In the genomic region with DNA sequence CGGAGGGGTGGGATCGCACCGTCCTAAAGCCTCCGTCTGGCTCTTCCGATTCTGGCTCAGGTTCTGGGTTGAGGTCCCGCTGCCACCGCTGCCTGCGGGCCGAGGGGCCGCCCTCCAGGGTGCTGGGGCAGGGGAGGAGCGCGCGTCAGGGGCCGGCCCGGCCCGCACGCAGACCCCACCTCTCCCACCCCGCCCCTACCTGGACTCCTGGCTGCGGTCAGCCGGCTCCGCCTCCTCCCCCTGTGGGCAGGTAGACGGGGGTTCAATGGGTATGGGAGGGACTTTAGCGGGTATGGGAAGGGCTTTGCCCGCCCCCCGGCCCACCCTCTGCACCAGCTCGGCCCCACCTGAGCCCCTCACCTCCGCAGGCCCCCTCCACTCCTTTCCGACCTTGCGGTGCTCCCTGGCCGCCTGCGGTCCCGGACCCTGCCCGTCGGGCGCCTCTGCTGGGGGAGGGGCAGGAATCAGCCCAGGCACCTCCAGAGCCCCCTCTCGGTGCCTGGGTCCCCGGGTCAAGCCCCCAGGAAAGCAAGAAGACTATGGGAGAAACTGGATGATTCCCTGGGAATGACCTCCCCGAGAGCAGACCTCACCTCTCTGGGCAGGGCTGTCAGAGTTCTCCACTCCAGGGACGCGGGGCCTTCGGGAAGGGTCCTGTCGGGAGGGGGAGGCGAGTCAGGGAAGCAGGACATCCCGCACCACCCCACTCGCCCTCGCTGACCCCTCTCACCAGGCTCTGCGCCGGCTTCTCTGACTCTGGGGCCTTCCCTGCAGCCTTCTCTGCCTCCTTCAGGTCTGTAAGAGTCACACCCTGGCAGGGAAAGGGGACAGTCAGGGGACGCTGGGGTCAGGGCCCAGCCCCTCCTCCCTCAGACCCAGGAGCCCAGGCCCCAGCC, we compare ENCODE assay signal across 1 cellular context.
TF ChIP-seq lines count a peak whose summit lies in the region.

No MANE protein-coding gene starts in this region.

TF ChIP-seq in K562, 482 proteins besides CTCF, POLR2A, EP300 and RAD21:
- TF ChIP-seq, protein P1, sequence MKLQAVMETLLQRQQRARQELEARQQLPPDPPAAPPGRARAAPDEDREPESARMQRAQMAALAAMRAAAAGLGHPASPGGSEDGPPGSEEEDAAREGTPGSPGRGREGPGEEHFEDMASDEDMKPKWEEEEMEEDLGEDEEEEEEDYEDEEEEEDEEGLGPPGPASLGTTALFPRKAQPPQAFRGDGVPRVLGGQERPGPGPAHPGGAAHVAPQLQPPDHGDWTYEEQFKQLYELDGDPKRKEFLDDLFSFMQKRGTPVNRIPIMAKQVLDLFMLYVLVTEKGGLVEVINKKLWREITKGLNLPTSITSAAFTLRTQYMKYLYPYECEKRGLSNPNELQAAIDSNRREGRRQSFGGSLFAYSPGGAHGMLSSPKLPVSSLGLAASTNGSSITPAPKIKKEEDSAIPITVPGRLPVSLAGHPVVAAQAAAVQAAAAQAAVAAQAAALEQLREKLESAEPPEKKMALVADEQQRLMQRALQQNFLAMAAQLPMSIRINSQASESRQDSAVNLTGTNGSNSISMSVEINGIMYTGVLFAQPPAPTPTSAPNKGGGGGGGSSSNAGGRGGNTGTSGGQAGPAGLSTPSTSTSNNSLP (IDR thresholded peaks at IDR 0.05; ENCODE audit: borderline replicate concordance, low read depth, low read length): no peak
- TF ChIP-seq PCBP1 (IDR thresholded peaks at IDR 0.05; ENCODE audit: low read depth, low read length, poor library complexity, severe bottlenecking) (peak; percentile 13), POLR2G (IDR thresholded peaks at IDR 0.05; ENCODE audit: low read depth, low read length) (0 out of 2 replicates have a peak, but pooled peaks have one; percentile 12)
TF ChIP-seq in K562: peak in this region for 2.
